5 cellular contexts compared by ENCODE assay signal in genomic region chr16:9823510-9823909, GRCh38.
"Had no signal": no experiment of that assay in that cellular context is flagged by ENCODE, and none has a peak within 500 bp of the region (broad histone marks: within the 10 kb centered on the region; RNA-seq: fewer than 3 reads in every experiment).

No MANE protein-coding gene starts in this region.

- DNase-seq: H9, HCEC 1CT had no signal

- H3K27ac ChIP-seq: HL-60 had no signal

- ATAC-seq: GM23338, HepG2 had no signal

- H3K4me3 ChIP-seq: GM23338 had no signal
